In genomic region chr15:58558777-58559176, GRCh38 we compare ENCODE assay signal across 16 cellular contexts.
"Had no signal": no experiment of that assay in that cellular context is flagged by ENCODE, and none has a peak within 500 bp of the region (broad histone marks: within the 10 kb centered on the region; RNA-seq: fewer than 3 reads in every experiment).

No MANE protein-coding gene starts in this region.

- H3K27ac Mint-ChIP-seq: memory B cell, mesothelial cell of epicardium, natural killer cell had no signal

- H3K9me3 ChIP-seq: heart left ventricle, left lung, lower lobe of right lung had no signal

- H3K4me3 Mint-ChIP-seq: memory B cell, mesothelial cell of epicardium, natural killer cell, neural crest cell had no signal

- H3K4me3 ChIP-seq: coronary artery, heart left ventricle, left lung, lower lobe of right lung, smooth muscle cell had no signal

- H3K9me3 Mint-ChIP-seq: memory B cell, natural killer cell, neural crest cell had no signal

- H3K4me1 Mint-ChIP-seq: memory B cell had no signal

- H3K27ac ChIP-seq: coronary artery, heart left ventricle, left lung, lower lobe of right lung had no signal

- ATAC-seq: esophagus mucosa, heart left ventricle, left lung, lower lobe of right lung, natural killer cell, right cardiac atrium had no signal

- H3K36me3 Mint-ChIP-seq: memory B cell, mesothelial cell of epicardium, natural killer cell had no signal

- H3K27me3 ChIP-seq: heart left ventricle, left lung had no signal

- DNase-seq: effector CD4-positive, alpha-beta T cell; heart left ventricle; hippocampal formation; left lung; lower lobe of right lung; natural killer cell; right cardiac atrium; stimulated activated CD4-positive, alpha-beta T cell treated with anti-CD3 and anti-CD28 coated beads, Interleukin-2, amount 100 ng/mL, for 48 hours; stimulated activated naive CD4-positive, alpha-beta T cell treated with Interleukin-2 at 50 U/mL for 16 hours; trophoblast cell had no signal

- H3K4me1 ChIP-seq: lower lobe of right lung had no signal

- H3K36me3 ChIP-seq: heart left ventricle, left lung, lower lobe of right lung had no signal
